In the genomic region with DNA sequence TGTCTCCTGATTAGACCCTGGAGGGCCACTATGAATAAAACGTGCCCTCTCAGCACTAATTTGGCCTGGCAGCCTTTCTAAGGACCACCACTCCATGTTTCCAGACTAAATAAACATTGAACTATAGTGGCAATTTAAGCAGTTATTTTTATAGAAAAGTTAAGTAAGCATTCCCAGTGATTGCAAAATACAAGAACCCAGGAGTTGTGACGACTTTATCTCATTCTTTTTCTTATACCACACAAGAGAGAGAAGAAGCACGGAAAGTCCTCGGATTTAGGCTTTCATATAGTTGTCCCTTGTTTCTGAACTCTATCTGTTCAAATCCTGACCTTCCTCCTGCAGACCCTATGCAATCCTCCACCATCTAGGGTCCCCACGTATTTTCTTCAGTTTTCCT, we compare ENCODE assay signal across 1 cellular context.
TF ChIP-seq lines count a peak whose summit lies in the region.

No MANE protein-coding gene starts in this region.

TF ChIP-seq in IMR-90, 13 proteins besides CTCF, POLR2A, EP300 and RAD21 (continued from another document):
- no peak for TF ChIP-seq BHLHE40 (IDR thresholded peaks at IDR 0.05; ENCODE audit: low read depth, low read length)
- TF ChIP-seq CHD1 (IDR thresholded peaks at IDR 0.05; ENCODE audit: low read depth, low read length) = no peak
- TF ChIP-seq, protein P1, sequence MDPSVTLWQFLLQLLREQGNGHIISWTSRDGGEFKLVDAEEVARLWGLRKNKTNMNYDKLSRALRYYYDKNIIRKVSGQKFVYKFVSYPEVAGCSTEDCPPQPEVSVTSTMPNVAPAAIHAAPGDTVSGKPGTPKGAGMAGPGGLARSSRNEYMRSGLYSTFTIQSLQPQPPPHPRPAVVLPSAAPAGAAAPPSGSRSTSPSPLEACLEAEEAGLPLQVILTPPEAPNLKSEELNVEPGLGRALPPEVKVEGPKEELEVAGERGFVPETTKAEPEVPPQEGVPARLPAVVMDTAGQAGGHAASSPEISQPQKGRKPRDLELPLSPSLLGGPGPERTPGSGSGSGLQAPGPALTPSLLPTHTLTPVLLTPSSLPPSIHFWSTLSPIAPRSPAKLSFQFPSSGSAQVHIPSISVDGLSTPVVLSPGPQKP (IDR thresholded peaks at IDR 0.05; ENCODE audit: borderline replicate concordance, low read depth, low read length) = no peak
TF ChIP-seq in IMR-90: peak in this region for 2.
